1 cellular context compared by ENCODE assay signal in genomic region chr4:4427478-4427870, GRCh38.
TF ChIP-seq lines count a peak whose summit lies in the region.

No MANE protein-coding gene starts in this region.

TF ChIP-seq in HCT116, 20 proteins besides CTCF, POLR2A, EP300 and RAD21:
- TF ChIP-seq SP1 (IDR thresholded peaks at IDR 0.05; ENCODE audit: low read depth): peak; percentile 18
- no peak for TF ChIP-seq CBX3 (IDR thresholded peaks at IDR 0.05; ENCODE audit: low read depth)
- TF ChIP-seq MAX (IDR thresholded peaks at IDR 0.05): 0 out of 2 replicates have a peak, but pooled peaks have one; percentile 16
- no peak for TF ChIP-seq TCF7L2 (IDR thresholded peaks at IDR 0.05; ENCODE audit: borderline replicate concordance, extremely low read depth, insufficient read depth, insufficient read length)
- no peak for TF ChIP-seq YY1 (IDR thresholded peaks at IDR 0.05; ENCODE audit: extremely low read depth, insufficient replicate concordance, low read depth, low read length)
- no peak for TF ChIP-seq ELF1 (IDR thresholded peaks at IDR 0.05; ENCODE audit: borderline replicate concordance, low read depth)
- TF ChIP-seq, protein P1, sequence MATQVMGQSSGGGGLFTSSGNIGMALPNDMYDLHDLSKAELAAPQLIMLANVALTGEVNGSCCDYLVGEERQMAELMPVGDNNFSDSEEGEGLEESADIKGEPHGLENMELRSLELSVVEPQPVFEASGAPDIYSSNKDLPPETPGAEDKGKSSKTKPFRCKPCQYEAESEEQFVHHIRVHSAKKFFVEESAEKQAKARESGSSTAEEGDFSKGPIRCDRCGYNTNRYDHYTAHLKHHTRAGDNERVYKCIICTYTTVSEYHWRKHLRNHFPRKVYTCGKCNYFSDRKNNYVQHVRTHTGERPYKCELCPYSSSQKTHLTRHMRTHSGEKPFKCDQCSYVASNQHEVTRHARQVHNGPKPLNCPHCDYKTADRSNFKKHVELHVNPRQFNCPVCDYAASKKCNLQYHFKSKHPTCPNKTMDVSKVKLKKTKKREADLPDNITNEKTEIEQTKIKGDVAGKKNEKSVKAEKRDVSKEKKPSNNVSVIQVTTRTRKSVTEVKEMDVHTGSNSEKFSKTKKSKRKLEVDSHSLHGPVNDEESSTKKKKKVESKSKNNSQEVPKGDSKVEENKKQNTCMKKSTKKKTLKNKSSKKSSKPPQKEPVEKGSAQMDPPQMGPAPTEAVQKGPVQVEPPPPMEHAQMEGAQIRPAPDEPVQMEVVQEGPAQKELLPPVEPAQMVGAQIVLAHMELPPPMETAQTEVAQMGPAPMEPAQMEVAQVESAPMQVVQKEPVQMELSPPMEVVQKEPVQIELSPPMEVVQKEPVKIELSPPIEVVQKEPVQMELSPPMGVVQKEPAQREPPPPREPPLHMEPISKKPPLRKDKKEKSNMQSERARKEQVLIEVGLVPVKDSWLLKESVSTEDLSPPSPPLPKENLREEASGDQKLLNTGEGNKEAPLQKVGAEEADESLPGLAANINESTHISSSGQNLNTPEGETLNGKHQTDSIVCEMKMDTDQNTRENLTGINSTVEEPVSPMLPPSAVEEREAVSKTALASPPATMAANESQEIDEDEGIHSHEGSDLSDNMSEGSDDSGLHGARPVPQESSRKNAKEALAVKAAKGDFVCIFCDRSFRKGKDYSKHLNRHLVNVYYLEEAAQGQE (IDR thresholded peaks at IDR 0.05; ENCODE audit: low read depth): no peak
